2 cellular contexts compared by ENCODE assay signal in genomic region chr15:66786708-66787471, GRCh38.
TF ChIP-seq lines count a peak whose summit lies in the region.

No MANE protein-coding gene starts in this region.

TF ChIP-seq in A549, 52 proteins besides CTCF, POLR2A, EP300 and RAD21:
- TF ChIP-seq, protein P1, sequence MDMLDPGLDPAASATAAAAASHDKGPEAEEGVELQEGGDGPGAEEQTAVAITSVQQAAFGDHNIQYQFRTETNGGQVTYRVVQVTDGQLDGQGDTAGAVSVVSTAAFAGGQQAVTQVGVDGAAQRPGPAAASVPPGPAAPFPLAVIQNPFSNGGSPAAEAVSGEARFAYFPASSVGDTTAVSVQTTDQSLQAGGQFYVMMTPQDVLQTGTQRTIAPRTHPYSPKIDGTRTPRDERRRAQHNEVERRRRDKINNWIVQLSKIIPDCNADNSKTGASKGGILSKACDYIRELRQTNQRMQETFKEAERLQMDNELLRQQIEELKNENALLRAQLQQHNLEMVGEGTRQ (IDR thresholded peaks at IDR 0.05), result 0 out of 2 replicates have a peak, but pooled peaks have one; percentile 7
- no peak for TF ChIP-seq SMC3 (IDR thresholded peaks at IDR 0.05)

TF ChIP-seq in HEK293, 187 proteins besides CTCF, POLR2A, EP300 and RAD21:
- TF ChIP-seq, protein P2, sequence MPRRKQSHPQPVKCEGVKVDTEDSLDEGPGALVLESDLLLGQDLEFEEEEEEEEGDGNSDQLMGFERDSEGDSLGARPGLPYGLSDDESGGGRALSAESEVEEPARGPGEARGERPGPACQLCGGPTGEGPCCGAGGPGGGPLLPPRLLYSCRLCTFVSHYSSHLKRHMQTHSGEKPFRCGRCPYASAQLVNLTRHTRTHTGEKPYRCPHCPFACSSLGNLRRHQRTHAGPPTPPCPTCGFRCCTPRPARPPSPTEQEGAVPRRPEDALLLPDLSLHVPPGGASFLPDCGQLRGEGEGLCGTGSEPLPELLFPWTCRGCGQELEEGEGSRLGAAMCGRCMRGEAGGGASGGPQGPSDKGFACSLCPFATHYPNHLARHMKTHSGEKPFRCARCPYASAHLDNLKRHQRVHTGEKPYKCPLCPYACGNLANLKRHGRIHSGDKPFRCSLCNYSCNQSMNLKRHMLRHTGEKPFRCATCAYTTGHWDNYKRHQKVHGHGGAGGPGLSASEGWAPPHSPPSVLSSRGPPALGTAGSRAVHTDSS (tag by site-specific recombination; IDR thresholded peaks at IDR 0.05), result no peak
- TF ChIP-seq ZFHX2 (tag by site-specific recombination; conservative IDR thresholded peaks at IDR 0.05), result 0 out of 2 replicates have a peak, but pooled peaks have one; percentile 9
TF ChIP-seq in HEK293: peak in this region for 1.
